ENCODE assay signal across 9 cellular contexts in genomic region chr13:108463365-108463764, GRCh38.
A peak's percentile ranks its signal among the peaks of the same experiment; 100 is the strongest.
DNase-seq lines count a peak whose midpoint lies in the region; ATAC-seq, FAIRE-seq and TF ChIP-seq lines count a peak whose summit lies in the region.
"Had no signal": no experiment of that assay in that cellular context is flagged by ENCODE, and none has a peak within 500 bp of the region (broad histone marks: within the 10 kb centered on the region; RNA-seq: fewer than 3 reads in every experiment).

No MANE protein-coding gene starts in this region.

- no peak for TF ChIP-seq CTCF in foreskin keratinocyte (conservative IDR thresholded peaks at IDR 0.05)

- H3K4me3 ChIP-seq in ACC112 (ENCODE audit: low read depth, low read length) (no peak overlapping the region), SJSA1 (no peak overlapping the region)

- no peaks in the 10 kb centered on the region for H3K79me2 ChIP-seq in ACC112 (ENCODE audit: control insufficient read depth, insufficient read depth, low read length, unreplicated experiment)

- H3K27ac ChIP-seq in ACC112 (ENCODE audit: low read depth, low read length) (peak overlapping the region; percentile 91), SJSA1 (peak overlapping the region; percentile 69), foreskin keratinocyte (no peak overlapping the region)

- no peaks in the 10 kb centered on the region for H3K9me3 ChIP-seq in SJSA1 (replicated peaks)

- H3K4me1 ChIP-seq in ACC112 (ENCODE audit: control insufficient read depth, insufficient read depth, low read length, unreplicated experiment): peaks cover 14% of the 10 kb centered on the region
- H3K4me1 ChIP-seq in SJSA1 (replicated peaks): peaks cover 12% of the 10 kb centered on the region
- H3K4me1 ChIP-seq in foreskin keratinocyte: no peaks in the 10 kb centered on the region

- no peak for TF ChIP-seq POLR2A in GM12891 (IDR thresholded peaks at IDR 0.05; ENCODE audit: low read depth, low read length)

- no peaks in the 10 kb centered on the region for H3K36me3 ChIP-seq in ACC112 (ENCODE audit: insufficient read depth, low read length)
- no peaks in the 10 kb centered on the region for H3K36me3 ChIP-seq in SJSA1

- DNase-seq in SJSA1 (ENCODE audit: low read depth in 1 of 2, low spot score in 2 of 2) (peak in 1 of 2 experiments; percentile 77), foreskin keratinocyte (peak; percentile 23 to 72), T-helper 9 cell (no peak), GM12891 (ENCODE audit: insufficient read length, low spot score) (no peak), SHP77 (lab: John Stamatoyannopoulos, UW) (no peak), DMS153 treated with DMSO at 0.1 percent for 48 hours (lab: John Stamatoyannopoulos, UW; ENCODE audit: unreplicated experiment) (no peak)
- DNase-seq: NCI-H2081 treated with DMSO at 0.1 percent for 48 hours had no signal

- no peaks in the 10 kb centered on the region for H3K27me3 ChIP-seq in ACC112 (ENCODE audit: insufficient read depth, low read length)
- H3K27me3 ChIP-seq in SJSA1 (replicated peaks): no peaks in the 10 kb centered on the region; the same call in none of the 2 replicates
- no peaks in the 10 kb centered on the region for H3K27me3 ChIP-seq in foreskin keratinocyte

- FAIRE-seq in GM12891 (lab: Jason Lieb, UNC): no peak

- peak; percentile 44 for ATAC-seq in GM19395 (IDR thresholded peaks at IDR 0.05; ENCODE audit: unreplicated experiment)
- peak; percentile 86 for ATAC-seq in foreskin keratinocyte

- H2AFZ ChIP-seq in ACC112 (ENCODE audit: low read length, unreplicated experiment): peak overlapping the region; percentile 35

TF ChIP-seq in GM12891, 5 proteins besides CTCF, POLR2A, EP300 and RAD21:
- TF ChIP-seq TAF1 (IDR thresholded peaks at IDR 0.05; ENCODE audit: low read depth, low read length): no peak
- TF ChIP-seq PAX5 (IDR thresholded peaks at IDR 0.05; ENCODE audit: insufficient read depth, low read length, severe bottlenecking): no peak
- TF ChIP-seq POLR2AphosphoS5 (IDR thresholded peaks at IDR 0.05; ENCODE audit: low read depth, low read length): no peak
- no peak for TF ChIP-seq SPI1 (IDR thresholded peaks at IDR 0.05; ENCODE audit: low read depth, low read length)
TF ChIP-seq in GM12891: peak in this region for 0.

Comparison
In these comparisons a context has a peak if more than half of its experiments do, and no peak if none do; other contexts are left out.
1. DNase-seq: peak in foreskin keratinocyte (2 of 2); none in T-helper 9 cell (single experiment), GM12891 (single experiment), SHP77 (0 of 2) and DMS153 treated with DMSO at 0.1 percent for 48 hours (single experiment).